In the genomic region with DNA sequence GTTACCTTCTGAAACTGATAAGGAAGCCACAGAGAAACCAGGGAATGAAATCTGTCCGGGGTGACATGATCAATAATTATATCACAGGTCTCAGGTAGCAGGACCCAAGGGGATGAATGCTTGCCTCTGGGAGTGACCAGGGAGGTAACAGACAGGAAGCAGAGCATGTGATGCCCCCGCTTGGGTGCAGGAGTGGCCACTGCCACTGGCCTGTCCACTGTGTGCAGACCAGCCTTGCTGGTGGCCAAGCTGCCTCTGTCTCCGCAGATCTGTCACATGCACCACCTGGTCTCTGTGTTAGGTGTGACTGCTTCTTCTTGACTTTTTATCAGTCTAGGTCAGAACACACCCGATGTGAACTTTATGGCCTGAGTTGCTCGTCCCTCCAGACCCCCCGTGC, we compare ENCODE assay signal across 22 cellular contexts.
"Had no signal": no experiment of that assay in that cellular context is flagged by ENCODE, and none has a peak within 500 bp of the region (broad histone marks: within the 10 kb centered on the region; RNA-seq: fewer than 3 reads in every experiment).

No MANE protein-coding gene starts in this region.

- H3K9me3 Mint-ChIP-seq: dendritic cell treated with granulocyte-macrophage colony-stimulating factor and Interleukin-4, amounts not matched to agents 40 ng/mL and 50 ng/mL, for 4 days; natural killer cell; neural crest cell; stimulated activated memory B cell treated with anti-CD40 and anti-IgM and Interleukin-4, amounts not matched to agents 10 μg/mL and 1 μg/mL and 100 μg/mL, for 72 hours; type B pancreatic cell had no signal

- H3K27me3 Mint-ChIP-seq: dendritic cell treated with granulocyte-macrophage colony-stimulating factor and Interleukin-4, amounts not matched to agents 40 ng/mL and 50 ng/mL, for 4 days; stimulated activated memory B cell treated with anti-CD40 and anti-IgM and Interleukin-4, amounts not matched to agents 10 μg/mL and 1 μg/mL and 100 μg/mL, for 72 hours; type B pancreatic cell had no signal

- H3K27ac Mint-ChIP-seq: dendritic cell treated with granulocyte-macrophage colony-stimulating factor and Interleukin-4, amounts not matched to agents 40 ng/mL and 50 ng/mL, for 4 days; natural killer cell; stimulated activated memory B cell treated with anti-CD40 and anti-IgM and Interleukin-4, amounts not matched to agents 10 μg/mL and 1 μg/mL and 100 μg/mL, for 72 hours; type B pancreatic cell had no signal

- DNase-seq: caudate nucleus; colonic mucosa; effector memory CD4-positive, alpha-beta T cell; head of caudate nucleus; left ventricle myocardium superior; natural killer cell; stimulated activated CD4-positive, alpha-beta T cell treated with anti-CD3 and anti-CD28 coated beads, Interleukin-4, amount 100 ng/mL, for 4 hours; stimulated activated naive CD8-positive, alpha-beta T cell treated with anti-CD3 and anti-CD28 coated beads, Interleukin-15, Interleukin-2, amounts not matched to agents 100 U/mL and 50 U/mL, for 24 hours; substantia nigra; testis; tibial artery had no signal

- ATAC-seq: left ventricle myocardium superior; lower lobe of right lung; natural killer cell; sciatic nerve; stimulated activated memory B cell treated with anti-CD40 and anti-IgM and Interleukin-4, amounts not matched to agents 10 μg/mL and 1 μg/mL and 100 μg/mL, for 72 hours; stimulated activated naive CD8-positive, alpha-beta T cell treated with anti-CD3 and anti-CD28 coated beads, Interleukin-15, Interleukin-2, amounts not matched to agents 100 U/mL and 50 U/mL, for 24 hours had no signal

- H3K4me1 Mint-ChIP-seq: natural killer cell had no signal

- H3K4me3 Mint-ChIP-seq: dendritic cell treated with granulocyte-macrophage colony-stimulating factor and Interleukin-4, amounts not matched to agents 40 ng/mL and 50 ng/mL, for 4 days; natural killer cell; neural crest cell; stimulated activated memory B cell treated with anti-CD40 and anti-IgM and Interleukin-4, amounts not matched to agents 10 μg/mL and 1 μg/mL and 100 μg/mL, for 72 hours; type B pancreatic cell had no signal

- H3K36me3 Mint-ChIP-seq: natural killer cell had no signal

- H3K9me3 ChIP-seq: colonic mucosa, esophagus muscularis mucosa, lower lobe of right lung, neutrophil, prostate gland, right atrium auricular region, testis, tibial artery had no signal

- H3K4me3 ChIP-seq: colonic mucosa, esophagus muscularis mucosa, lower lobe of right lung, prostate gland, right atrium auricular region, testis, tibial artery had no signal

- H3K4me1 ChIP-seq: colonic mucosa, esophagus muscularis mucosa, lower lobe of right lung, parathyroid adenoma, prostate gland, right atrium auricular region, testis, tibial artery had no signal

- H3K36me3 ChIP-seq: colonic mucosa, neutrophil, prostate gland, right atrium auricular region had no signal

- H3K27me3 ChIP-seq: colonic mucosa, esophagus muscularis mucosa, neutrophil, right atrium auricular region, testis, tibial artery had no signal

- H3K27ac ChIP-seq: colonic mucosa, esophagus muscularis mucosa, lower lobe of right lung, neutrophil, parathyroid adenoma, prostate gland, right atrium auricular region, testis, tibial artery had no signal
